In the genomic region with DNA sequence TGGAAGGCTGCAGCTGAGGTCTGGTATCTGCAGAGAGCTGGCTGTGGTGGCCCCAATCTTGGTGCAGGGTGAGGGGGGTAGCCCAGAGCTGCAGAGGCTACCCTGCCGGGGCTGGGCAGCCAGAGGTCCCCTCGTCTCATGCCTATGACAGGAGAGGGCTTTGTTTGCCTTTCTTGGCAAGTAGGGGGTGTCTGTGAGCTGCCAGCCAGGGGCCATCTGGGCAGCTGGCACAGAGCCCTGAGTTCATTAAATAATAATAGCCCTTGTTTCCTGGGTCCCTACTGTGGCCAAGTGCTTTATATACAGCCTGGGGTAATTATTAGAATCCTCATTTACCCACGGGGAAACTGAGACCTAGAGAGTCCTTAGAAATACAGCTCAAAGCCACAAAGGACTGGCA, we compare ENCODE assay signal across 8 cellular contexts.
DNase-seq lines count a peak whose midpoint lies in the region; ATAC-seq and TF ChIP-seq lines count a peak whose summit lies in the region.

No MANE protein-coding gene starts in this region.

- CTCF ChIA-PET in CD8-positive, alpha-beta T cell (lab: Charles Lee), result interaction anchor here (0.6 kb wide), 1 partner anchor 50 kb away, joined by 3 read pairs; no protein-coding TSS in a partner anchor

- no peak overlapping the region for H3K9ac ChIP-seq in neural progenitor cell
- no peak overlapping the region for H3K9ac ChIP-seq in mesendoderm (ENCODE audit: low read length)

- peaks cover 8% of the 10 kb centered on the region for H3K4me1 ChIP-seq in neural progenitor cell
- H3K4me1 ChIP-seq in mesendoderm (ENCODE audit: control insufficient read depth, low read depth, low read length), result no peaks in the 10 kb centered on the region
- no peaks in the 10 kb centered on the region for H3K4me1 ChIP-seq in CD8-positive, alpha-beta T cell (ENCODE audit: insufficient read depth, low read length)

- peaks cover under 1% of the 10 kb centered on the region for H3F3A ChIP-seq in neural progenitor cell (ENCODE audit: low read depth)

- POLR2A ChIA-PET in CD8-positive, alpha-beta T cell (lab: Charles Lee), result no interaction called here

- peak; percentile 30 for DNase-seq in EH (ENCODE audit: low read depth)
- peak; percentile 28 for DNase-seq in NCI-H2196 treated with DMSO at 0.1 percent for 48 hours (lab: John Stamatoyannopoulos, UW; ENCODE audit: unreplicated experiment)
- DNase-seq in choroid plexus epithelial cell (ENCODE audit: low read depth), result no peak
- peak; percentile 19 for DNase-seq in neural progenitor cell (ENCODE audit: low spot score)
- no peak for DNase-seq in mesendoderm
- no peak for DNase-seq in CD8-positive, alpha-beta T cell
- no peak for DNase-seq in GM19240 (ENCODE audit: insufficient read length, low spot score)

- H3K4ac ChIP-seq in mesendoderm (ENCODE audit: low read depth, low read length), result no peak overlapping the region

- H4K20me1 ChIP-seq in neural progenitor cell (ENCODE audit: low read depth), result no peaks in the 10 kb centered on the region

- TF ChIP-seq CTCF in choroid plexus epithelial cell (conservative IDR thresholded peaks at IDR 0.05; ENCODE audit: low read depth, low read length), result peak; percentile 17
- peak; percentile 14 for TF ChIP-seq CTCF in neural progenitor cell (IDR thresholded peaks at IDR 0.05)
- TF ChIP-seq CTCF in CD8-positive, alpha-beta T cell (IDR thresholded peaks at IDR 0.05), result no peak

- intact Hi-C loops in CD8-positive, alpha-beta T cell (cut with DNase I, micrococcal nuclease), result no loop called here

- no peak for ATAC-seq in CD8-positive, alpha-beta T cell
- no peak for ATAC-seq in GM21786 (IDR thresholded peaks at IDR 0.05; ENCODE audit: unreplicated experiment)

- H2BK5ac ChIP-seq in mesendoderm (ENCODE audit: low read length), result no peak overlapping the region

- H3K4me3 Mint-ChIP-seq in neural progenitor cell, result no peak overlapping the region
- H3K4me3 Mint-ChIP-seq in CD8-positive, alpha-beta T cell, result no peak overlapping the region

- H3K18ac ChIP-seq in mesendoderm (ENCODE audit: low read length), result no peak overlapping the region

- no peaks in the 10 kb centered on the region for H3K36me3 Mint-ChIP-seq in neural progenitor cell
- peaks cover 60% of the 10 kb centered on the region for H3K36me3 Mint-ChIP-seq in CD8-positive, alpha-beta T cell

- no peak overlapping the region for H2BK15ac ChIP-seq in mesendoderm (replicated peaks; ENCODE audit: low read depth)

- H3K27me3 ChIP-seq in neural progenitor cell (no peaks in the 10 kb centered on the region), mesendoderm (ENCODE audit: insufficient read depth, low read length, poor library complexity) (no peaks in the 10 kb centered on the region)
- H3K27me3 ChIP-seq in CD8-positive, alpha-beta T cell (ENCODE audit: insufficient read depth, low read length), result no peaks in the 10 kb centered on the region

- H2AK5ac ChIP-seq in mesendoderm (ENCODE audit: low read length), result no peak overlapping the region

- H3K4me2 ChIP-seq in neural progenitor cell (no peak overlapping the region), mesendoderm (ENCODE audit: low read length) (no peak overlapping the region)

- no peak overlapping the region for H4K8ac ChIP-seq in mesendoderm (ENCODE audit: low read depth, low read length)

- peaks cover 36% of the 10 kb centered on the region for H3K4me1 Mint-ChIP-seq in neural progenitor cell
- no peaks in the 10 kb centered on the region for H3K4me1 Mint-ChIP-seq in CD8-positive, alpha-beta T cell (ENCODE audit: low read depth)

- no peak overlapping the region for H3K56ac ChIP-seq in mesendoderm (ENCODE audit: low read length)

- no peaks in the 10 kb centered on the region for H3K79me1 ChIP-seq in mesendoderm (ENCODE audit: low read length)

- H3K9me3 ChIP-seq in neural progenitor cell (ENCODE audit: low read depth), result no peaks in the 10 kb centered on the region
- no peaks in the 10 kb centered on the region for H3K9me3 ChIP-seq in CD8-positive, alpha-beta T cell (ENCODE audit: low read length)

- no peak overlapping the region for H3K23ac ChIP-seq in mesendoderm (ENCODE audit: low read length)

- no peaks in the 10 kb centered on the region for H3K9me3 Mint-ChIP-seq in neural progenitor cell
- no peaks in the 10 kb centered on the region for H3K9me3 Mint-ChIP-seq in CD8-positive, alpha-beta T cell

- H2AFZ ChIP-seq in neural progenitor cell (replicated peaks), result no peak overlapping the region

- WGBS in mesendoderm (ENCODE audit: extremely low coverage, insufficient coverage, low lambda C conversion rate), result no CpG with 5 or more reads among the region's 3 CpGs

- H2BK120ac ChIP-seq in mesendoderm (ENCODE audit: low read depth, low read length), result no peak overlapping the region

- H3K27ac ChIP-seq in neural progenitor cell (no peak overlapping the region), mesendoderm (ENCODE audit: low read depth, low read length) (no peak overlapping the region)
- H3K27ac ChIP-seq in CD8-positive, alpha-beta T cell (ENCODE audit: low read depth, low read length), result no peak overlapping the region

- no peak overlapping the region for H3K27ac Mint-ChIP-seq in neural progenitor cell
- no peak overlapping the region for H3K27ac Mint-ChIP-seq in CD8-positive, alpha-beta T cell

- H3K79me2 ChIP-seq in neural progenitor cell (ENCODE audit: low read depth), result no peaks in the 10 kb centered on the region
- no peaks in the 10 kb centered on the region for H3K79me2 ChIP-seq in mesendoderm (ENCODE audit: control insufficient read depth, insufficient read depth, low read length)

- peaks cover 6% of the 10 kb centered on the region for H3K27me3 Mint-ChIP-seq in neural progenitor cell (ENCODE audit: insufficient read depth, low read depth)
- no peaks in the 10 kb centered on the region for H3K27me3 Mint-ChIP-seq in CD8-positive, alpha-beta T cell (ENCODE audit: low read depth)

- H3K4me3 ChIP-seq in choroid plexus epithelial cell (ENCODE audit: low read depth, low read length) (no peak overlapping the region), neural progenitor cell (no peak overlapping the region), mesendoderm (ENCODE audit: low read length) (no peak overlapping the region)
- no peak overlapping the region for H3K4me3 ChIP-seq in CD8-positive, alpha-beta T cell (ENCODE audit: low read depth, low read length)

- no peak overlapping the region for H4K5ac ChIP-seq in mesendoderm (ENCODE audit: low read length)

- no peaks in the 10 kb centered on the region for H3K36me3 ChIP-seq in neural progenitor cell
- H3K36me3 ChIP-seq in mesendoderm (ENCODE audit: control insufficient read depth, insufficient read depth, low read length), result no peaks in the 10 kb centered on the region
- peaks cover 18% of the 10 kb centered on the region for H3K36me3 ChIP-seq in CD8-positive, alpha-beta T cell (ENCODE audit: insufficient read depth, low read length)

Comparison
In these comparisons a context has a peak if more than half of its experiments do, and no peak if none do; other contexts are left out.
1. DNase-seq: peak in EH (single experiment), NCI-H2196 treated with DMSO at 0.1 percent for 48 hours (single experiment) and neural progenitor cell (single experiment); none in choroid plexus epithelial cell (single experiment), mesendoderm (single experiment), CD8-positive, alpha-beta T cell (0 of 7) and GM19240 (single experiment).